ENCODE assay signal across 8 cellular contexts in genomic region chr14:32254952-32255679, GRCh38. TPM values are rescaled to one million over a fixed set of nuclear protein-coding genes. Genes with fewer than 3 reads are reported as not detected.
DNase-seq lines count a peak whose midpoint lies in the region; ATAC-seq and TF ChIP-seq lines count a peak whose summit lies in the region.

No MANE protein-coding gene starts in this region.

- peaks cover 0 to 5% (median 0%) of the 10 kb centered on the region in 4 donors for H3K4me1 ChIP-seq in liver (ENCODE audit: control insufficient read depth in 4 of 4, insufficient read depth in 4 of 4, low read length in 3 of 4)

- peak; percentile 90 to 95 for TF ChIP-seq RAD21 in liver (IDR thresholded peaks at IDR 0.05)

- H3K27me3 ChIP-seq in liver (ENCODE audit: control insufficient read depth in 4 of 4, insufficient read depth in 4 of 4, low read length in 3 of 4): no peaks in the 10 kb centered on the region

- WGBS in liver: 66% methylated on average over 9 of the region's 9 CpGs

- H3K4me3 ChIP-seq in liver (ENCODE audit: low read depth in 1 of 3, low read length in 3 of 3): no peak overlapping the region

- no peak overlapping the region for H3K9ac ChIP-seq in liver (ENCODE audit: low read depth in 1 of 2, low read length in 2 of 2)

- peak; percentile 50 for ATAC-seq in HG02938 (IDR thresholded peaks at IDR 0.05; ENCODE audit: unreplicated experiment)

- TF ChIP-seq CTCF in liver (IDR thresholded peaks at IDR 0.05; ENCODE audit: low read depth, low read length, missing input control): peak; percentile 81

- peak; percentile 19 for DNase-seq in NK-92 treated with Interleukin-12 subunit alpha and Interleukin-12 subunit beta, amount 100 ng/mL, for 24 hours (lab: John Stamatoyannopoulos, UW)
- DNase-seq in NK-92 (lab: John Stamatoyannopoulos, UW; ENCODE audit: unreplicated experiment) (no peak), NCI-H2107 treated with DMSO at 0.1 percent for 48 hours (lab: John Stamatoyannopoulos, UW; ENCODE audit: unreplicated experiment) (peak; percentile 83), dermis blood vessel endothelial cell (peak; percentile 79)
- DNase-seq in activated CD4-positive, alpha-beta T cell treated with anti-CD3 and anti-CD28 coated beads for 1 hour: peak; percentile 26
- DNase-seq in stimulated activated CD4-positive, alpha-beta T cell treated with anti-CD3 and anti-CD28 coated beads, Interleukin-4, amount 100 ng/mL, for 24 hours: peak; percentile 52

- H3K36me3 ChIP-seq in liver (ENCODE audit: control insufficient read depth in 4 of 4, insufficient read depth in 3 of 4, low read depth in 1 of 4, low read length in 3 of 4): no peaks in the 10 kb centered on the region

- peak overlapping the region in 1 of 2 donors; percentile 35 for H3K27ac ChIP-seq in liver (ENCODE audit: low read depth in 1 of 2, low read length in 2 of 2)

- no peaks in the 10 kb centered on the region for H3K9me3 ChIP-seq in liver (ENCODE audit: control insufficient read depth in 4 of 4, low read length in 3 of 4)

TF ChIP-seq in liver, 16 proteins besides CTCF, POLR2A, EP300 and RAD21:
- TF ChIP-seq ATF3 (IDR thresholded peaks at IDR 0.05) (no peak), HNF4G (IDR thresholded peaks at IDR 0.05) (no peak), NR2F2 (IDR thresholded peaks at IDR 0.05) (no peak), HNF4A (conservative IDR thresholded peaks at IDR 0.05) (peak; percentile 6 to 15), RXRA (IDR thresholded peaks at IDR 0.05) (no peak), FOXA2 (IDR thresholded peaks at IDR 0.05) (no peak), GABPA (IDR thresholded peaks at IDR 0.05 in 1 of 2, conservative IDR thresholded peaks at IDR 0.05 in 1 of 2) (no peak)
- TF ChIP-seq, protein P1, sequence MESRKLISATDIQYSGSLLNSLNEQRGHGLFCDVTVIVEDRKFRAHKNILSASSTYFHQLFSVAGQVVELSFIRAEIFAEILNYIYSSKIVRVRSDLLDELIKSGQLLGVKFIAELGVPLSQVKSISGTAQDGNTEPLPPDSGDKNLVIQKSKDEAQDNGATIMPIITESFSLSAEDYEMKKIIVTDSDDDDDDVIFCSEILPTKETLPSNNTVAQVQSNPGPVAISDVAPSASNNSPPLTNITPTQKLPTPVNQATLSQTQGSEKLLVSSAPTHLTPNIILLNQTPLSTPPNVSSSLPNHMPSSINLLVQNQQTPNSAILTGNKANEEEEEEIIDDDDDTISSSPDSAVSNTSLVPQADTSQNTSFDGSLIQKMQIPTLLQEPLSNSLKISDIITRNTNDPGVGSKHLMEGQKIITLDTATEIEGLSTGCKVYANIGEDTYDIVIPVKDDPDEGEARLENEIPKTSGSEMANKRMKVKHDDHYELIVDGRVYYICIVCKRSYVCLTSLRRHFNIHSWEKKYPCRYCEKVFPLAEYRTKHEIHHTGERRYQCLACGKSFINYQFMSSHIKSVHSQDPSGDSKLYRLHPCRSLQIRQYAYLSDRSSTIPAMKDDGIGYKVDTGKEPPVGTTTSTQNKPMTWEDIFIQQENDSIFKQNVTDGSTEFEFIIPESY (IDR thresholded peaks at IDR 0.05): no peak
TF ChIP-seq in liver: peak in this region for 1.

RNA-seq across cellular contexts. Expression of gene RNU6-8, which starts 52.0 kb away (rescaled TPM):
- total RNA-seq in dermis blood vessel endothelial cell: not detected in 2 replicates
- total RNA-seq in liver: not detected
- not detected for polyA plus RNA-seq in liver

RNA-seq across cellular contexts. Expression of gene RNU6-7, which starts 53.3 kb away (rescaled TPM):
- total RNA-seq in dermis blood vessel endothelial cell (not detected in 2 replicates), liver (not detected)
- not detected for polyA plus RNA-seq in liver
